32 cellular contexts compared by ENCODE assay signal in the genomic region with DNA sequence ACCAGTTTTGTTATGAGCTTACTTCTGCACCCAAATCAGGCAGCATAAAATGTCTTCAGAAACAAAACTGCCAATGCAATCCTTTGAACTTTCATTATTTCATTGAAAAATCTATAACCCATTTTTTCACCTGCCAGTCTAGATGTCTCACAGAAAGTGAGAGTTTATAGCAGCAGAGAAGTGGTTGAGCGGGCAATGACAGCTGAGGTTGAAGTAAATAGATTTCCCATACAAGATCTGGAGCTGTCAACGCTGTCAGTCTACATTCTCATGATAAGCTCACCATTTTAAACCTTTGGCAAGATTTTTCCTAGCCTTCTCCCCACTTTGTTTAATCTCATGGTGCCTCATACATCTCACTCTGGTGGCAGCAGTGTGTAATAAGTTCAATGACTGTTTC.
DNase-seq lines count a peak whose midpoint lies in the region; ATAC-seq and TF ChIP-seq lines count a peak whose summit lies in the region.
"Had no signal": no experiment of that assay in that cellular context is flagged by ENCODE, and none has a peak within 500 bp of the region (broad histone marks: within the 10 kb centered on the region; RNA-seq: fewer than 3 reads in every experiment).

No MANE protein-coding gene starts in this region.

- H3K27me3 ChIP-seq in Karpas-422 (ENCODE audit: low read length) (no peaks in the 10 kb centered on the region), neural cell (ENCODE audit: insufficient read depth, low read depth, low read length) (no peaks in the 10 kb centered on the region), H7 (ENCODE audit: control insufficient read depth, insufficient read depth, low read length) (no peaks in the 10 kb centered on the region)
- H3K27me3 ChIP-seq: BE2C; BLaER1; BLaER1 treated with 17β-estradiol and CSF1 and Interleukin-3, amounts not matched to agents 10 nM and 100 nM had no signal

- intact Hi-C loops in mucosa of descending colon (cut with DNase I, micrococcal nuclease) = no loop called here

- peak; percentile 35 for TF ChIP-seq CTCF in neural cell (IDR thresholded peaks at IDR 0.05; ENCODE audit: poor library complexity, severe bottlenecking)
- no peak for TF ChIP-seq CTCF in mucosa of descending colon (IDR thresholded peaks at IDR 0.05)

- peak; percentile 21 for TF ChIP-seq RAD21 in neural cell (conservative IDR thresholded peaks at IDR 0.05)

- H3K9ac ChIP-seq in Karpas-422 (ENCODE audit: low read length) (no peak overlapping the region), neural cell (ENCODE audit: low read length) (no peak overlapping the region)
- H3K9ac ChIP-seq: BLaER1; BLaER1 treated with 17β-estradiol and CSF1 and Interleukin-3, amounts not matched to agents 10 nM and 100 nM had no signal

- H3K9me3 ChIP-seq in Karpas-422 (ENCODE audit: low read length) (no peaks in the 10 kb centered on the region), neural cell (ENCODE audit: low read length) (no peaks in the 10 kb centered on the region), mucosa of descending colon (no peaks in the 10 kb centered on the region)
- H3K9me3 ChIP-seq: A549; BE2C; BLaER1; BLaER1 treated with 17β-estradiol and CSF1 and Interleukin-3, amounts not matched to agents 10 nM and 100 nM; Caco-2 had no signal

- no peaks in the 10 kb centered on the region for H4K20me1 ChIP-seq in Karpas-422 (ENCODE audit: insufficient read depth, low read depth, low read length)
- no peaks in the 10 kb centered on the region for H4K20me1 ChIP-seq in neural cell (ENCODE audit: insufficient read depth)
- H4K20me1 ChIP-seq: BLaER1; BLaER1 treated with 17β-estradiol and CSF1 and Interleukin-3, amounts not matched to agents 10 nM and 100 nM had no signal

- H3K36me3 ChIP-seq in Karpas-422 (ENCODE audit: insufficient read depth, low read length) (no peaks in the 10 kb centered on the region), neural cell (ENCODE audit: insufficient read depth, low read length) (no peaks in the 10 kb centered on the region), H7 (replicated peaks; ENCODE audit: control insufficient read depth, insufficient read depth, low read length) (no peaks in the 10 kb centered on the region), mucosa of descending colon (ENCODE audit: low read depth) (no peaks in the 10 kb centered on the region)
- H3K36me3 ChIP-seq: BE2C; BLaER1; BLaER1 treated with 17β-estradiol and CSF1 and Interleukin-3, amounts not matched to agents 10 nM and 100 nM had no signal

- H3K4me2 ChIP-seq in Karpas-422 (ENCODE audit: low read depth, low read length, poor library complexity, severe bottlenecking) (no peak overlapping the region), neural cell (ENCODE audit: low read length) (no peak overlapping the region)
- H3K4me2 ChIP-seq: A549; BLaER1; BLaER1 treated with 17β-estradiol and CSF1 and Interleukin-3, amounts not matched to agents 10 nM and 100 nM had no signal

- H2AFZ ChIP-seq in Karpas-422 (ENCODE audit: low read length) (peak overlapping the region; percentile 94), neural cell (ENCODE audit: low read depth, low read length) (no peak overlapping the region)

- H3K4me1 ChIP-seq in Karpas-422 (ENCODE audit: low read length) (peaks cover 3% of the 10 kb centered on the region; the same call in 1 of the 2 replicates), mucosa of descending colon (ENCODE audit: low read depth) (no peaks in the 10 kb centered on the region)
- H3K4me1 ChIP-seq: BLaER1; BLaER1 treated with 17β-estradiol and CSF1 and Interleukin-3, amounts not matched to agents 10 nM and 100 nM had no signal

- no peaks in the 10 kb centered on the region for H3K79me2 ChIP-seq in Karpas-422 (ENCODE audit: low read length)
- H3K79me2 ChIP-seq in neural cell (replicated peaks; ENCODE audit: insufficient read depth, low read length) = no peaks in the 10 kb centered on the region

- CTCF ChIA-PET in HEK293T (lab: Yijun Ruan, JAX) = no interaction called here

- DNase-seq in HEK293T (ENCODE audit: extremely low spot score) = no peak
- DNase-seq in Karpas-422 = no peak
- DNase-seq in retina = peak; percentile 3
- DNase-seq in H7 = no peak
- no peak for DNase-seq in DMS79 treated with DMSO at 0.1 percent for 48 hours (lab: John Stamatoyannopoulos, UW)
- no peak for DNase-seq in mucosa of descending colon
- DNase-seq: 8988T; ACHN; AML-193; BE2C; C1 segment of cervical spinal cord; Caco-2; Calu3; CD4-positive, alpha-beta memory T cell; CD4-positive, alpha-beta T cell; CD4-positive, CD25-positive, alpha-beta regulatory T cell; CD8-positive, alpha-beta memory T cell; CD8-positive, alpha-beta T cell; COR-L47; DMS 273 treated with DMSO at 0.1 percent for 48 hours; DMS153; DMS53; DMS79; DND-41; EL had no signal

- H3K4me3 ChIP-seq in Karpas-422 (ENCODE audit: low read length) (no peak overlapping the region), neural cell (ENCODE audit: low read length) (no peak overlapping the region), H7 (ENCODE audit: insufficient read depth, low read depth, low read length) (no peak overlapping the region), mucosa of descending colon (no peak overlapping the region)
- H3K4me3 ChIP-seq: A549; BLaER1; BLaER1 treated with 17β-estradiol and CSF1 and Interleukin-3, amounts not matched to agents 10 nM and 100 nM had no signal

- no peak for ATAC-seq in HG02981 (IDR thresholded peaks at IDR 0.05; ENCODE audit: unreplicated experiment)
- ATAC-seq in mucosa of descending colon = no peak
- ATAC-seq: A549; CD8-positive, alpha-beta T cell had no signal

- POLR2A ChIA-PET in HEK293T (lab: Yijun Ruan, JAX) = no interaction called here

- no peaks in the 10 kb centered on the region for H3F3A ChIP-seq in neural cell (ENCODE audit: insufficient read depth, low read length, poor library complexity, severe bottlenecking)

- H3K9me2 ChIP-seq in Karpas-422 (replicated peaks; ENCODE audit: insufficient read depth, low read length) (no peaks in the 10 kb centered on the region), neural cell (ENCODE audit: insufficient read depth, low read length) (no peaks in the 10 kb centered on the region)

- no peak overlapping the region for H3K27ac ChIP-seq in Karpas-422 (ENCODE audit: low read length)
- H3K27ac ChIP-seq in neural cell (ENCODE audit: low read length) = no peak overlapping the region
- H3K27ac ChIP-seq: 22Rv1; A549; BLaER1; BLaER1 treated with 17β-estradiol and CSF1 and Interleukin-3, amounts not matched to agents 10 nM and 100 nM; C4-2B had no signal

- TF ChIP-seq EP300 in neural cell (conservative IDR thresholded peaks at IDR 0.05; ENCODE audit: poor library complexity, severe bottlenecking) = peak; percentile 93

TF ChIP-seq in HEK293T, 16 proteins besides CTCF, POLR2A, EP300 and RAD21:
- TF ChIP-seq TARDBP (IDR thresholded peaks at IDR 0.05) (no peak), PKNOX1 (IDR thresholded peaks at IDR 0.05) (peak; percentile 33; the same call in 1 of the 2 replicates), ARNT (IDR thresholded peaks at IDR 0.05) (no peak), ZNF384 (IDR thresholded peaks at IDR 0.05) (no peak), BHLHE40 (IDR thresholded peaks at IDR 0.05; ENCODE audit: borderline replicate concordance) (no peak), LEF1 (IDR thresholded peaks at IDR 0.05; ENCODE audit: borderline replicate concordance) (no peak), FOXA1 (IDR thresholded peaks at IDR 0.05) (no peak)

TF ChIP-seq in neural cell, 6 proteins besides CTCF, POLR2A, EP300 and RAD21:
- TF ChIP-seq, protein P1, sequence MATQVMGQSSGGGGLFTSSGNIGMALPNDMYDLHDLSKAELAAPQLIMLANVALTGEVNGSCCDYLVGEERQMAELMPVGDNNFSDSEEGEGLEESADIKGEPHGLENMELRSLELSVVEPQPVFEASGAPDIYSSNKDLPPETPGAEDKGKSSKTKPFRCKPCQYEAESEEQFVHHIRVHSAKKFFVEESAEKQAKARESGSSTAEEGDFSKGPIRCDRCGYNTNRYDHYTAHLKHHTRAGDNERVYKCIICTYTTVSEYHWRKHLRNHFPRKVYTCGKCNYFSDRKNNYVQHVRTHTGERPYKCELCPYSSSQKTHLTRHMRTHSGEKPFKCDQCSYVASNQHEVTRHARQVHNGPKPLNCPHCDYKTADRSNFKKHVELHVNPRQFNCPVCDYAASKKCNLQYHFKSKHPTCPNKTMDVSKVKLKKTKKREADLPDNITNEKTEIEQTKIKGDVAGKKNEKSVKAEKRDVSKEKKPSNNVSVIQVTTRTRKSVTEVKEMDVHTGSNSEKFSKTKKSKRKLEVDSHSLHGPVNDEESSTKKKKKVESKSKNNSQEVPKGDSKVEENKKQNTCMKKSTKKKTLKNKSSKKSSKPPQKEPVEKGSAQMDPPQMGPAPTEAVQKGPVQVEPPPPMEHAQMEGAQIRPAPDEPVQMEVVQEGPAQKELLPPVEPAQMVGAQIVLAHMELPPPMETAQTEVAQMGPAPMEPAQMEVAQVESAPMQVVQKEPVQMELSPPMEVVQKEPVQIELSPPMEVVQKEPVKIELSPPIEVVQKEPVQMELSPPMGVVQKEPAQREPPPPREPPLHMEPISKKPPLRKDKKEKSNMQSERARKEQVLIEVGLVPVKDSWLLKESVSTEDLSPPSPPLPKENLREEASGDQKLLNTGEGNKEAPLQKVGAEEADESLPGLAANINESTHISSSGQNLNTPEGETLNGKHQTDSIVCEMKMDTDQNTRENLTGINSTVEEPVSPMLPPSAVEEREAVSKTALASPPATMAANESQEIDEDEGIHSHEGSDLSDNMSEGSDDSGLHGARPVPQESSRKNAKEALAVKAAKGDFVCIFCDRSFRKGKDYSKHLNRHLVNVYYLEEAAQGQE (IDR thresholded peaks at IDR 0.05; ENCODE audit: borderline replicate concordance) = peak; percentile 22
- TF ChIP-seq MXI1 (conservative IDR thresholded peaks at IDR 0.05; ENCODE audit: poor library complexity, severe bottlenecking) (no peak), POLR2AphosphoS5 (IDR thresholded peaks at IDR 0.05) (peak; percentile 55), SMC3 (conservative IDR thresholded peaks at IDR 0.05; ENCODE audit: poor library complexity) (peak; percentile 30)
